1 cellular context compared by ENCODE assay signal in genomic region chr21:41863439-41863740, GRCh38.
TF ChIP-seq lines count a peak whose summit lies in the region.

No MANE protein-coding gene starts in this region.

TF ChIP-seq in A549, 52 proteins besides CTCF, POLR2A, EP300 and RAD21:
- no peak for TF ChIP-seq NFE2L2 (conservative IDR thresholded peaks at IDR 0.05; ENCODE audit: low read length)
- no peak for TF ChIP-seq SREBF2 (IDR thresholded peaks at IDR 0.05)
- TF ChIP-seq BHLHE40 (IDR thresholded peaks at IDR 0.05; ENCODE audit: low read depth, low read length) = no peak
- TF ChIP-seq HMGXB4 (CRISPR knock-in tag; IDR thresholded peaks at IDR 0.05; ENCODE audit: borderline replicate concordance) = no peak
- no peak for TF ChIP-seq BCL3 (IDR thresholded peaks at IDR 0.05)
- no peak for TF ChIP-seq SMC3 (IDR thresholded peaks at IDR 0.05)
- no peak for TF ChIP-seq RARB (CRISPR knock-in tag; IDR thresholded peaks at IDR 0.05)
- no peak for TF ChIP-seq PBX3 (IDR thresholded peaks at IDR 0.05)
- no peak for TF ChIP-seq KDM1A (IDR thresholded peaks at IDR 0.05; ENCODE audit: low read depth)
- TF ChIP-seq MYC (IDR thresholded peaks at IDR 0.05; ENCODE audit: borderline replicate concordance, low read length) = no peak
- TF ChIP-seq HEYL (CRISPR knock-in tag; IDR thresholded peaks at IDR 0.05) = no peak
- no peak for TF ChIP-seq TP53 (CRISPR knock-in tag; IDR thresholded peaks at IDR 0.05)
